22 cellular contexts compared by ENCODE assay signal in the genomic region with DNA sequence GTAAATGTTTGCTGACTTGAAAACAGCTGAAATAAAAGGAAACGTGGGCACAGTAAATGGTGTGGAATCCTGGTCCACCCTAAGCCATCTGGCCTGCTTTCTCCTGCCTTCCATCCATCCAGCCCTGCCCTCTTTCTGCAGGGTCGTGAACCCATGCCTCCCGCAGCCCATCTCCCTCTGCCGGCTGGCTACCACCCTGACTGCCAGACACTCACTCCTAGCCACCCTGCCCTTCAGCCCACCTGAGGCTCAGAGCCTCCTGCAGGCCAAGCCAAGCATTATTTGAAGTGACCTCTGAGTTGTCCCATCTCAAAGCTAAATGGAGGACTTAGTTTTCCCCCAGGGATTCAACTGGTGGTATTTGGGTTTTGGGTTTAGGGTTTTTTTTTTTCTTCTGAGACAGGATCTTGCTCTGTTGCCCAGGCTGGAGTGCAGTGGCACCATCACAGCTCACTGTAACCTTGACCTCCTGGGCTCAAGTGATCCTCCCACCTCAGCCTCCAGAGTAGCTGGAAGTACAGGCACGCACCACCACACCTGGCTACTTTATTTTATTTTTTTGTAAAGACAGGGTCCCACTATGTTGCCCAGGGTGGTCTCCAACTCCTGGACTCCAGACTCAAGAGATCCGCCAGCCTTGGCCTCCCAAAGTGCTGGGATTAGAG. TPM values are rescaled to one million over a fixed set of nuclear protein-coding genes. Genes with fewer than 3 reads are reported as not detected.
DNase-seq lines count a peak whose midpoint lies in the region; ATAC-seq, FAIRE-seq and TF ChIP-seq lines count a peak whose summit lies in the region.
"Had no signal": no experiment of that assay in that cellular context is flagged by ENCODE, and none has a peak within 500 bp of the region (broad histone marks: within the 10 kb centered on the region; RNA-seq: fewer than 3 reads in every experiment).

No MANE protein-coding gene starts in this region.

- H3K36me3 ChIP-seq in breast epithelium (no peaks in the 10 kb centered on the region), mammary epithelial cell (ENCODE audit: insufficient read depth, low read length) (no peaks in the 10 kb centered on the region), GM12878 (ENCODE audit: control insufficient read depth in 2 of 2, insufficient read depth in 2 of 2, low read length in 1 of 2) (no peaks in the 10 kb centered on the region), kidney (ENCODE audit: control insufficient read depth in 1 of 2, insufficient read depth in 2 of 2, low read length in 2 of 2) (no peaks in the 10 kb centered on the region), uterus (no peaks in the 10 kb centered on the region)
- H3K36me3 ChIP-seq: tibial artery had no signal

- POLR2A ChIA-PET in GM12878 (lab: Charles Lee) = no interaction called here

- no peak for TF ChIP-seq EP300 in GM12878 (IDR thresholded peaks at IDR 0.05; ENCODE audit: borderline replicate concordance in 1 of 2, control insufficient read depth in 1 of 2, low read depth in 2 of 2, low read length in 2 of 2)

- peaks cover 7 to 19% of the 10 kb centered on the region in 2 donors for H3K4me1 ChIP-seq in breast epithelium
- peaks cover 57% of the 10 kb centered on the region for H3K4me1 ChIP-seq in mammary epithelial cell (ENCODE audit: insufficient read depth, low read length)
- peaks cover 5% of the 10 kb centered on the region; the same call in 1 of the 2 replicates for H3K4me1 ChIP-seq in GM12878 (ENCODE audit: control insufficient read depth, insufficient read depth, low read length)
- peaks cover 3 to 10% of the 10 kb centered on the region in 2 donors for H3K4me1 ChIP-seq in kidney (ENCODE audit: control insufficient read depth in 1 of 2, insufficient read depth in 1 of 2, low read depth in 1 of 2, low read length in 2 of 2)
- no peaks in the 10 kb centered on the region for H3K4me1 ChIP-seq in uterus

- FAIRE-seq in GM12878 (lab: Jason Lieb, UNC) (no peak), kidney (lab: Jason Lieb, UNC) (no peak)
- FAIRE-seq: A204.1 had no signal

- H3K4me3 ChIP-seq in breast epithelium (no peak overlapping the region), mammary epithelial cell (replicated peaks in 1 of 3; ENCODE audit: insufficient read depth in 1 of 3, low read depth in 2 of 3, low read length in 3 of 3) (no peak overlapping the region), GM12878 (no peak overlapping the region), kidney (ENCODE audit: low read length in 2 of 2) (no peak overlapping the region), uterus (no peak overlapping the region)
- H3K4me3 ChIP-seq: tibial artery had no signal

- H3K79me2 ChIP-seq in mammary epithelial cell (ENCODE audit: insufficient read depth, low read length) = no peaks in the 10 kb centered on the region
- H3K79me2 ChIP-seq in GM12878 (ENCODE audit: control insufficient read depth, insufficient read depth, low read length) = no peaks in the 10 kb centered on the region

- intact Hi-C loops in breast epithelium (cut with DNase I; ENCODE audit: low total_unique reads) (no loop called here), mammary epithelial cell (cut with micrococcal nuclease) (loop anchor here (10.0 kb wide), 1 partner anchor 453 kb away; no protein-coding TSS in a partner anchor), GM12878 (cut with micrococcal nuclease; ENCODE audit: unreplicated experiment) (no loop called here), kidney (cut with DNase I) (no loop called here), uterus (cut with DNase I; ENCODE audit: low total_unique reads) (no loop called here)

- 89% methylated on average over 6 of the region's 6 CpGs for WGBS in mammary epithelial cell (ENCODE audit: low coverage, missing lambda C conversion rate)
- 38% methylated on average over 6 of the region's 6 CpGs for WGBS in GM12878 (ENCODE audit: insufficient coverage, insufficient replicate concordance, low lambda C conversion rate, missing lambda C conversion rate)

- in situ Hi-C loops in mammary epithelial cell (cut with MboI; ENCODE audit: low sequenced_read_pairs in 2 of 2) (loop anchor here in 1 of 2 donors (25.0 kb wide), 1 partner anchor 146 kb away; no protein-coding TSS in a partner anchor), GM12878 (cut with MboI) (loop anchor here (25.0 kb wide), 1 partner anchor 421 kb away; the partner anchor contains the start of gene CES4A)

- H3K27me3 ChIP-seq in breast epithelium = no peaks in the 10 kb centered on the region
- H3K27me3 ChIP-seq in mammary epithelial cell (ENCODE audit: insufficient read depth, low read length) = no peaks in the 10 kb centered on the region
- H3K27me3 ChIP-seq in GM12878 (replicated peaks in 1 of 2; ENCODE audit: control insufficient read depth in 2 of 2, insufficient read depth in 2 of 2, low read length in 1 of 2) = no peaks in the 10 kb centered on the region; a peak in 1 of 4 replicates
- H3K27me3 ChIP-seq in uterus = no peaks in the 10 kb centered on the region
- H3K27me3 ChIP-seq: tibial artery had no signal

- DNase-seq in breast epithelium (ENCODE audit: low spot score in 2 of 2) (no peak), mammary epithelial cell (no peak), GM12878 (ENCODE audit: low read depth, low spot score) (no peak), kidney (peak; percentile 52), uterus (no peak), NCI-H1092 (lab: John Stamatoyannopoulos, UW) (no peak)
- no peak for DNase-seq in activated naive CD4-positive, alpha-beta T cell treated with anti-CD3 and anti-CD28 coated beads, Interleukin-2, amount 50 U/mL, for 16 hours
- DNase-seq: activated CD4-positive, alpha-beta T cell treated with anti-CD3 and anti-CD28 coated beads, Interleukin-2, amount 50 U/mL, for 4 hours; activated naive CD4-positive, alpha-beta T cell; aorta; CD4-positive, CD25-positive, alpha-beta regulatory T cell; DMS79; foreskin melanocyte; Kasumi-1; left cardiac atrium; NCI-H146; NCI-H226; NK-92 treated with Interleukin-12 subunit alpha and Interleukin-12 subunit beta, amount 100 ng/mL, for 24 hours; stimulated activated naive B cell treated with anti-CD40 and anti-IgM and Interleukin-4, amounts not matched to agents 10 μg/mL and 1 μg/mL and 100 μg/mL, for 72 hours; tibial artery had no signal

- H4K20me1 ChIP-seq in mammary epithelial cell (ENCODE audit: insufficient read depth, low read length) (no peaks in the 10 kb centered on the region), GM12878 (ENCODE audit: control insufficient read depth, insufficient read depth) (no peaks in the 10 kb centered on the region)

- TF ChIP-seq RAD21 in GM12878 (IDR thresholded peaks at IDR 0.05; ENCODE audit: insufficient read depth, low read depth, low read length) = no peak

- CTCF ChIA-PET in mammary epithelial cell (lab: Charles Lee; ENCODE audit: low non-redundant PET) = no interaction called here
- CTCF ChIA-PET in GM12878 (lab: Yijun Ruan, JAX) = interaction anchor here (0.6 to 1.0 kb wide), 4 partner anchors 9 to 63 kb away, joined by 3 read pairs; partner anchors contain the start of gene ZDHHC1

- H3K9ac ChIP-seq in mammary epithelial cell (ENCODE audit: insufficient read depth, low read length) (no peak overlapping the region), GM12878 (ENCODE audit: control insufficient read depth, insufficient read depth, low read length) (no peak overlapping the region), kidney (ENCODE audit: low read length in 2 of 2) (no peak overlapping the region)

- dilution Hi-C loops in mammary epithelial cell (cut with HindIII; ENCODE audit: low sequenced_read_pairs) = no loop called here

- RAD21 ChIA-PET in GM12878 (lab: Charles Lee; ENCODE audit: unreplicated experiment) = interaction anchor here (0.7 to 1.3 kb wide), 2 partner anchors 147 kb away, joined by 3 read pairs; no protein-coding TSS in a partner anchor

- H3K9me3 ChIP-seq in breast epithelium (no peaks in the 10 kb centered on the region), mammary epithelial cell (replicated peaks; ENCODE audit: insufficient read depth, low read length) (no peaks in the 10 kb centered on the region), GM12878 (replicated peaks; ENCODE audit: control insufficient read depth, insufficient read depth, low read length) (no peaks in the 10 kb centered on the region), kidney (ENCODE audit: control insufficient read depth in 1 of 2, low read length in 2 of 2) (no peaks in the 10 kb centered on the region), uterus (no peaks in the 10 kb centered on the region)
- H3K9me3 ChIP-seq: tibial artery had no signal

- H3K4me2 ChIP-seq in mammary epithelial cell (ENCODE audit: insufficient read depth, low read depth, low read length) (no peak overlapping the region), GM12878 (ENCODE audit: control insufficient read depth, insufficient read depth) (no peak overlapping the region)

- SMC1A ChIA-PET in GM12878 (lab: Charles Lee; ENCODE audit: uncharacterized antibody, unreplicated experiment) = no interaction called here

- BruUV-seq in mammary epithelial cell (replicated peaks; lab: Mats Ljungman, UMichigan) = no TSS peak
- no TSS peak for BruUV-seq in GM12878 (replicated peaks; lab: Mats Ljungman, UMichigan)

- H2AFZ ChIP-seq in mammary epithelial cell (ENCODE audit: low read depth, low read length) = no peak overlapping the region
- no peak overlapping the region for H2AFZ ChIP-seq in GM12878 (ENCODE audit: control insufficient read depth, low read depth, low read length)

- H3K27ac ChIP-seq in breast epithelium (peak overlapping the region; percentile 98), mammary epithelial cell (ENCODE audit: insufficient read depth, low read depth, low read length) (no peak overlapping the region), GM12878 (ENCODE audit: control insufficient read depth, insufficient read depth) (no peak overlapping the region), kidney (ENCODE audit: low read depth in 2 of 2, low read length in 2 of 2) (no peak overlapping the region), uterus (peak overlapping the region; percentile 83 to 85)

- TF ChIP-seq POLR2A in breast epithelium (IDR thresholded peaks at IDR 0.05) = no peak
- no peak for TF ChIP-seq POLR2A in GM12878 (IDR thresholded peaks at IDR 0.05; ENCODE audit: low read depth, low read length)
- TF ChIP-seq POLR2A in uterus (IDR thresholded peaks at IDR 0.05) = no peak

- TF ChIP-seq CTCF in breast epithelium (IDR thresholded peaks at IDR 0.05) (no peak), mammary epithelial cell (conservative IDR thresholded peaks at IDR 0.05 in 1 of 2, IDR thresholded peaks at IDR 0.05 in 1 of 2; ENCODE audit: extremely low read depth in 1 of 2, insufficient read depth in 1 of 2, low read depth in 1 of 2, low read length in 2 of 2) (peak in 1 of 2 donors; percentile 14), GM12878 (IDR thresholded peaks at IDR 0.05 in 2 of 3, conservative IDR thresholded peaks at IDR 0.05 in 1 of 3; ENCODE audit: control insufficient read depth in 2 of 3, extremely low read depth in 1 of 3, insufficient read depth in 1 of 3, low read depth in 3 of 3, low read length in 3 of 3) (no peak), kidney (IDR thresholded peaks at IDR 0.05; ENCODE audit: borderline replicate concordance, extremely low read depth, insufficient read depth) (no peak), uterus (IDR thresholded peaks at IDR 0.05) (no peak)

- ATAC-seq in GM12878 = peak; percentile 56
- ATAC-seq in GM21737 (IDR thresholded peaks at IDR 0.05; ENCODE audit: unreplicated experiment) = no peak
- ATAC-seq: stimulated activated naive B cell treated with anti-CD40 and anti-IgM and Interleukin-4, amounts not matched to agents 10 μg/mL and 1 μg/mL and 100 μg/mL, for 72 hours had no signal

RNA-seq across cellular contexts. Expression of gene ZDHHC1, which starts 8.4 kb away (rescaled TPM):
- 10 to 100 TPM; 17.4 to 20.3 (median 19.3) TPM for total RNA-seq in breast epithelium
- 1 to 10 TPM; 5.3 to 6.3 TPM for total RNA-seq in mammary epithelial cell
- polyA plus RNA-seq in mammary epithelial cell = 2.4 TPM
- polyA minus RNA-seq in mammary epithelial cell = 0.88 TPM
- total RNA-seq in GM12878 (2013; cell fraction: nucleolus; rRNA removed) = 0.65 and 1.3 TPM in 2 replicates
- total RNA-seq in GM12878 (2014; rRNA removed) = 0.93 and 1.2 TPM in 2 replicates
- 0.31 TPM in 1 of 2 replicates, not detected in the other for total RNA-seq in GM12878 (2014; rRNA removed; fragmentation: Illumina TruSeq; extraction: Trizol)
- total RNA-seq in GM12878 (2021) = 0.53 and 0.77 TPM in 2 replicates
- not detected for polyA plus RNA-seq in GM12878 (2011; ENCODE audit: low read depth)
- 0.07 TPM in 1 of 2 replicates, not detected in the other for polyA plus RNA-seq in GM12878 (2011; rRNA removed)
- polyA plus RNA-seq in GM12878 (2011; cell fraction: cytosol; rRNA removed) = 0.08 and 0.15 TPM in 2 replicates
- polyA plus RNA-seq in GM12878 (2011; cell fraction: nucleus; rRNA removed) = 0.50 and 0.52 TPM in 2 replicates
- polyA plus RNA-seq in GM12878 (2012) = 0.31 and 0.53 TPM in 2 replicates
- polyA plus RNA-seq in GM12878 (2014; fragmentation: Illumina TruSeq; extraction: Trizol) = 0.24 and 0.78 TPM in 2 replicates
- polyA plus RNA-seq in GM12878 (2014; fragmentation: Nextera tagmentation; extraction: Ambion mirVana) = not detected
- polyA plus RNA-seq in GM12878 (2014; rRNA removed) = 0.83 and 1.1 TPM in 2 replicates
- 1 to 10 TPM in 1 of 2 experiments, under 1 TPM in 1; 0.55 to 1.0 TPM for polyA plus RNA-seq in GM12878 (2016; fragmentation: Nextera tagmentation; extraction: Ambion mirVana)
- polyA minus RNA-seq in GM12878 (2011; rRNA and poly(A)+ RNA removed) = 0.44 TPM in 1 of 2 replicates, not detected in the other
- not detected in 2 replicates for polyA minus RNA-seq in GM12878 (2011; cell fraction: cytosol; rRNA and poly(A)+ RNA removed)
- polyA minus RNA-seq in GM12878 (2011; cell fraction: nucleus; rRNA and poly(A)+ RNA removed) = 0.67 TPM in 1 of 2 replicates, not detected in the other
- 23.6 TPM for total RNA-seq in kidney
- 14.6 TPM for polyA plus RNA-seq in kidney (ENCODE audit: insufficient read depth, low read depth, low replicate concordance)
- total RNA-seq in uterus = 10 to 100 TPM; 14.7 to 30.6 (median 25.6) TPM
- total RNA-seq: CD4-positive, CD25-positive, alpha-beta regulatory T cell had no signal

RNA-seq across cellular contexts. Expression of gene TPPP3, which starts 14.6 kb away (rescaled TPM):
- total RNA-seq in breast epithelium (1 to 10 TPM; 1.3 to 6.9 (median 3.6) TPM), mammary epithelial cell (not detected), GM12878 (2014; rRNA removed) (not detected in 2 replicates), GM12878 (2014; rRNA removed; fragmentation: Illumina TruSeq; extraction: Trizol) (not detected in 2 replicates), GM12878 (2021) (not detected in 2 replicates), kidney (8.2 TPM), uterus (10 to 100 TPM; 13.4 to 26.6 (median 16.2) TPM)
- polyA plus RNA-seq in mammary epithelial cell (0.14 TPM), GM12878 (2011; rRNA removed) (not detected in 2 replicates), GM12878 (2014; fragmentation: Illumina TruSeq; extraction: Trizol) (not detected in 2 replicates), GM12878 (2014; fragmentation: Nextera tagmentation; extraction: Ambion mirVana) (not detected), GM12878 (2014; rRNA removed) (not detected in 2 replicates), GM12878 (2016; fragmentation: Nextera tagmentation; extraction: Ambion mirVana) (under 1 TPM in 1 of 2 experiments, not detected in 1; 0.14 TPM), kidney (ENCODE audit: insufficient read depth, low read depth, low replicate concordance) (108 TPM)
- not detected for polyA minus RNA-seq in mammary epithelial cell
- total RNA-seq in GM12878 (2013; cell fraction: nucleolus; rRNA removed) = not detected in 2 replicates
- polyA plus RNA-seq in GM12878 (2011; ENCODE audit: low read depth) = not detected
- 0.07 TPM in 1 of 2 replicates, not detected in the other for polyA plus RNA-seq in GM12878 (2011; cell fraction: cytosol; rRNA removed)
- 0.07 TPM in 1 of 2 replicates, not detected in the other for polyA plus RNA-seq in GM12878 (2011; cell fraction: nucleus; rRNA removed)
- polyA plus RNA-seq in GM12878 (2012) = not detected in 2 replicates
- not detected in 2 replicates for polyA minus RNA-seq in GM12878 (2011; rRNA and poly(A)+ RNA removed)
- not detected in 2 replicates for polyA minus RNA-seq in GM12878 (2011; cell fraction: cytosol; rRNA and poly(A)+ RNA removed)
- not detected in 2 replicates for polyA minus RNA-seq in GM12878 (2011; cell fraction: nucleus; rRNA and poly(A)+ RNA removed)
- total RNA-seq: CD4-positive, CD25-positive, alpha-beta regulatory T cell had no signal
- polyA plus RNA-seq: CD4-positive, CD25-positive, alpha-beta regulatory T cell had no signal

RNA-seq across cellular contexts. Expression of gene HSD11B2, which starts 23.0 kb away (rescaled TPM):
- 10 to 100 TPM in 2 of 3 donors, under 1 TPM in 1; 0.32 to 66.9 (median 10.2) TPM for total RNA-seq in breast epithelium
- 1 to 10 TPM in 1 of 2 donors, under 1 TPM in 1; 0.56 to 1.8 TPM for total RNA-seq in mammary epithelial cell
- 1.00 TPM for polyA plus RNA-seq in mammary epithelial cell
- not detected for polyA minus RNA-seq in mammary epithelial cell
- total RNA-seq in GM12878 (2013; cell fraction: nucleolus; rRNA removed) = 0.61 TPM in 1 of 2 replicates, not detected in the other
- 0.28 TPM in 1 of 2 replicates, not detected in the other for total RNA-seq in GM12878 (2014; rRNA removed)
- 0.22 TPM in 1 of 2 replicates, not detected in the other for total RNA-seq in GM12878 (2014; rRNA removed; fragmentation: Illumina TruSeq; extraction: Trizol)
- total RNA-seq in GM12878 (2021) = 0.16 and 0.18 TPM in 2 replicates
- polyA plus RNA-seq in GM12878 (2011; ENCODE audit: low read depth) = not detected
- 0.19 and 0.20 TPM in 2 replicates for polyA plus RNA-seq in GM12878 (2011; rRNA removed)
- polyA plus RNA-seq in GM12878 (2011; cell fraction: cytosol; rRNA removed) = 0.16 and 0.22 TPM in 2 replicates
- polyA plus RNA-seq in GM12878 (2011; cell fraction: nucleus; rRNA removed) = 0.43 and 0.53 TPM in 2 replicates
- polyA plus RNA-seq in GM12878 (2012) = 0.37 TPM in 1 of 2 replicates, not detected in the other
- polyA plus RNA-seq in GM12878 (2014; fragmentation: Illumina TruSeq; extraction: Trizol) = 0.34 and 1.5 TPM in 2 replicates
- polyA plus RNA-seq in GM12878 (2014; fragmentation: Nextera tagmentation; extraction: Ambion mirVana) = not detected
- polyA plus RNA-seq in GM12878 (2014; rRNA removed) = 0.09 and 0.28 TPM in 2 replicates
- polyA plus RNA-seq in GM12878 (2016; fragmentation: Nextera tagmentation; extraction: Ambion mirVana) = under 1 TPM; 0.10 to 0.31 TPM
- 0.15 TPM in 1 of 2 replicates, not detected in the other for polyA minus RNA-seq in GM12878 (2011; rRNA and poly(A)+ RNA removed)
- not detected in 2 replicates for polyA minus RNA-seq in GM12878 (2011; cell fraction: cytosol; rRNA and poly(A)+ RNA removed)
- not detected in 2 replicates for polyA minus RNA-seq in GM12878 (2011; cell fraction: nucleus; rRNA and poly(A)+ RNA removed)
- total RNA-seq in kidney = 139 TPM
- 1,022 TPM for polyA plus RNA-seq in kidney (ENCODE audit: insufficient read depth, low read depth, low replicate concordance)
- 10 to 100 TPM in 2 of 4 donors, 1 to 10 TPM in 2; 1.2 to 82.1 (median 9.7) TPM for total RNA-seq in uterus
- total RNA-seq: CD4-positive, CD25-positive, alpha-beta regulatory T cell had no signal
- polyA plus RNA-seq: CD4-positive, CD25-positive, alpha-beta regulatory T cell had no signal

Comparison
In these comparisons a context has a peak if more than half of its experiments do, and no peak if none do; other contexts are left out.
1. H3K27ac ChIP-seq: peak in breast epithelium (2 of 2) and uterus (2 of 2); none in mammary epithelial cell (single experiment), GM12878 (single experiment) and kidney (0 of 2).